ENCODE assay signal across 23 cellular contexts in genomic region chr2:168172071-168172470, GRCh38.
DNase-seq lines count a peak whose midpoint lies in the region; ATAC-seq, FAIRE-seq and TF ChIP-seq lines count a peak whose summit lies in the region.
"Had no signal": no experiment of that assay in that cellular context is flagged by ENCODE, and none has a peak within 500 bp of the region (broad histone marks: within the 10 kb centered on the region; RNA-seq: fewer than 3 reads in every experiment).

No MANE protein-coding gene starts in this region.

- H2AK5ac ChIP-seq in H9 (ENCODE audit: insufficient read length, low read length): no peak overlapping the region
- H2AK5ac ChIP-seq in H1 (ENCODE audit: low read depth, low read length): no peak overlapping the region

- H2BK12ac ChIP-seq in H9 (ENCODE audit: insufficient read length, low read depth, low read length) (no peak overlapping the region), H1 (ENCODE audit: low read depth, low read length) (no peak overlapping the region)

- no peak for TF ChIP-seq POLR2A in H1 (IDR thresholded peaks at IDR 0.05; ENCODE audit: control extremely low read depth in 1 of 2, low read depth in 2 of 2, low read length in 2 of 2)

- H2AFZ ChIP-seq in H9 (ENCODE audit: low read length) (no peak overlapping the region), H1 (ENCODE audit: low read length) (no peak overlapping the region), smooth muscle cell (ENCODE audit: low read depth) (no peak overlapping the region)
- H2AFZ ChIP-seq: GM23248 had no signal

- H3K4me1 Mint-ChIP-seq in H9: peaks cover 25 to 34% of the 10 kb centered on the region in 2 experiments

- H3K56ac ChIP-seq in H9 (ENCODE audit: insufficient read length, low read depth, low read length): no peak overlapping the region
- no peak overlapping the region for H3K56ac ChIP-seq in H1 (replicated peaks; ENCODE audit: insufficient read length, low read depth, low read length)

- H3K9me3 ChIP-seq in right cardiac atrium (ENCODE audit: control insufficient read depth, low read length) (no peaks in the 10 kb centered on the region), H9 (ENCODE audit: control insufficient read depth, low read depth, low read length) (no peaks in the 10 kb centered on the region), H1 (ENCODE audit: insufficient read depth in 2 of 2, low read depth in 1 of 2, low read length in 1 of 2) (no peaks in the 10 kb centered on the region), smooth muscle cell (replicated peaks; ENCODE audit: low read depth) (no peaks in the 10 kb centered on the region)
- H3K9me3 ChIP-seq: A549, Caco-2 had no signal

- no peak for DNase-seq in Right ventricle myocardium inferior (ENCODE audit: missing footprints)
- no peak for DNase-seq in right cardiac atrium
- DNase-seq in H9: no peak
- DNase-seq in H1 (ENCODE audit: low read depth in 1 of 2, low spot score in 2 of 2): no peak
- DNase-seq in smooth muscle cell (lab: John Stamatoyannopoulos, UW; ENCODE audit: unreplicated experiment): no peak
- no peak for DNase-seq in GM13977 (ENCODE audit: low spot score)
- DNase-seq in activated naive CD4-positive, alpha-beta T cell treated with Interleukin-2 at 50 U/mL for 16 hours: no peak
- DNase-seq: AML-193; Caco-2; CD4-positive, alpha-beta T cell; GM23248; HFFc6; IMR-90 had no signal

- peak overlapping the region in 1 of 3 experiments; percentile 55; a peak in 2 of 7 replicates for H3K27ac Mint-ChIP-seq in H9
- H3K27ac Mint-ChIP-seq: CD4-positive, alpha-beta T cell; HFFc6 had no signal

- H3K27ac ChIP-seq in right cardiac atrium (ENCODE audit: low read length) (no peak overlapping the region), H9 (ENCODE audit: insufficient read length, low read depth, low read length) (no peak overlapping the region), H1 (ENCODE audit: low read depth, low read length) (0 out of 2 replicates have a peak overlapping the region, but pooled peaks have one; percentile 39), smooth muscle cell (ENCODE audit: low read depth) (peak overlapping the region; percentile 92)
- H3K27ac ChIP-seq: 22Rv1, A549, C4-2B, GM23248 had no signal

- whole genome bisulfite sequencing in right cardiac atrium: 81% methylated on average over 4 of the region's 4 CpGs
- WGBS in H9 (ENCODE audit: extremely low coverage, insufficient read length, low lambda C conversion rate): no CpG with 5 or more reads among the region's 4 CpGs
- 97% methylated on average over 4 of the region's 4 CpGs; no CpG with 5 or more reads in 1 of the 2 experiments for WGBS in H1 (ENCODE audit: extremely low coverage in 1 of 2, insufficient coverage in 1 of 2, insufficient read length in 1 of 2, insufficient replicate concordance in 2 of 2, low coverage in 1 of 2, low lambda C conversion rate in 2 of 2, missing lambda C conversion rate in 1 of 2), 2 experiments
- WGBS in smooth muscle cell (ENCODE audit: low lambda C conversion rate): 22% methylated on average over 4 of the region's 4 CpGs

- no peaks in the 10 kb centered on the region; a peak in 3 of 7 replicates for H3K36me3 Mint-ChIP-seq in H9 (ENCODE audit: insufficient read depth in 1 of 3, low read depth in 3 of 3)

- CTCF ChIA-PET in H1 (lab: Charles Lee; ENCODE audit: partially characterized antibody): interaction anchor here (1.2 kb wide), 1 partner anchor 11 kb away, joined by 5 read pairs; no protein-coding TSS in a partner anchor

- no peak for TF ChIP-seq RAD21 in H1 (IDR thresholded peaks at IDR 0.05 in 1 of 2, conservative IDR thresholded peaks at IDR 0.05 in 1 of 2; ENCODE audit: low read depth in 2 of 2, low read length in 2 of 2)

- H2BK15ac ChIP-seq in H9 (ENCODE audit: low read depth, low read length): no peak overlapping the region
- no peak overlapping the region for H2BK15ac ChIP-seq in H1 (ENCODE audit: low read length)

- H3K4ac ChIP-seq in H9 (ENCODE audit: low read depth, low read length): no peak overlapping the region
- no peak overlapping the region for H3K4ac ChIP-seq in H1 (replicated peaks; ENCODE audit: insufficient read length, low read depth, low read length)

- in situ Hi-C loops in GM13977 (cut with MboI; ENCODE audit: low pct_unique_long_range_greater_than_20kb, low sequenced_read_pairs, unreplicated experiment): no loop called here

- H3K79me1 ChIP-seq in H9 (ENCODE audit: insufficient read depth, low read depth, low read length, poor library complexity, severe bottlenecking): no peaks in the 10 kb centered on the region
- no peaks in the 10 kb centered on the region for H3K79me1 ChIP-seq in H1 (ENCODE audit: low read depth, low read length)

- H4K20me1 ChIP-seq in H9 (ENCODE audit: control insufficient read depth, insufficient read depth, insufficient read length): no peaks in the 10 kb centered on the region
- H4K20me1 ChIP-seq in H1 (replicated peaks in 1 of 2; ENCODE audit: control insufficient read depth in 1 of 2, insufficient read depth in 2 of 2, low read length in 2 of 2): no peaks in the 10 kb centered on the region
- H4K20me1 ChIP-seq in smooth muscle cell (ENCODE audit: low read depth): peaks cover 20% of the 10 kb centered on the region

- intact Hi-C loops in Right ventricle myocardium inferior (cut with DNase I): no loop called here
- intact Hi-C loops in right cardiac atrium (cut with DNase I): no loop called here

- H3K18ac ChIP-seq in H9 (ENCODE audit: insufficient read length, low read depth, low read length) (no peak overlapping the region), H1 (ENCODE audit: extremely low read depth, low read length) (no peak overlapping the region)

- no peaks in the 10 kb centered on the region for H3K9me3 Mint-ChIP-seq in H9
- H3K9me3 Mint-ChIP-seq: CD4-positive, alpha-beta T cell; HFFc6 had no signal

- H3K23ac ChIP-seq in H9 (ENCODE audit: insufficient read length, low read depth, low read length) (no peak overlapping the region), H1 (ENCODE audit: insufficient read length) (no peak overlapping the region)

- H3K36me3 ChIP-seq in H1 (ENCODE audit: control insufficient read depth in 2 of 4, insufficient read depth in 4 of 4, low read length in 3 of 4) (no peaks in the 10 kb centered on the region), smooth muscle cell (ENCODE audit: low read depth) (no peaks in the 10 kb centered on the region)

- H3K27me3 Mint-ChIP-seq in H9 (ENCODE audit: low read depth): no peaks in the 10 kb centered on the region
- H3K27me3 Mint-ChIP-seq: CD4-positive, alpha-beta T cell had no signal

- peak overlapping the region; percentile 19 for H3T11ph ChIP-seq in H9 (ENCODE audit: low read length)

- H3K4me3 ChIP-seq in right cardiac atrium (ENCODE audit: low read length) (no peak overlapping the region), H1 (ENCODE audit: extremely low read depth in 1 of 4, insufficient read depth in 2 of 4, low read depth in 3 of 4, low read length in 4 of 4) (no peak overlapping the region), smooth muscle cell (no peak overlapping the region)
- H3K4me3 ChIP-seq: A549, GM23248 had no signal

- FAIRE-seq in H1 (lab: Jason Lieb, UNC): no peak
- FAIRE-seq: A549, D721Med, G401.6, GM12891, GM18507, H54, HTR-8/SVneo had no signal

- no peak overlapping the region for H3K4me2 ChIP-seq in H9 (ENCODE audit: insufficient read depth, insufficient read length, low read length)
- H3K4me2 ChIP-seq in H1 (ENCODE audit: insufficient read depth in 1 of 2, low read depth in 2 of 2, low read length in 2 of 2): no peak overlapping the region
- H3K4me2 ChIP-seq in smooth muscle cell: peak overlapping the region; percentile 66
- H3K4me2 ChIP-seq: A549 had no signal

- H4K5ac ChIP-seq in H9 (ENCODE audit: insufficient read length, low read depth, low read length) (no peak overlapping the region), H1 (ENCODE audit: insufficient read length, low read depth, low read length) (no peak overlapping the region)

- H3F3A ChIP-seq in smooth muscle cell (ENCODE audit: low read depth): no peaks in the 10 kb centered on the region

- no peak overlapping the region for H4K8ac ChIP-seq in H9 (replicated peaks; ENCODE audit: insufficient read length, low read depth, low read length)
- no peak overlapping the region for H4K8ac ChIP-seq in H1 (ENCODE audit: extremely low read depth, insufficient read depth, low read length)

- peaks cover 2% of the 10 kb centered on the region for H3K4me1 ChIP-seq in right cardiac atrium (ENCODE audit: control insufficient read depth, insufficient read depth, low read length)
- H3K4me1 ChIP-seq in H9 (ENCODE audit: insufficient read depth, low read length): peaks cover 2% of the 10 kb centered on the region; the same call in 1 of the 2 replicates
- peaks cover 0 to 6% (median 1%) of the 10 kb centered on the region in 4 experiments; a peak in 3 of 7 replicates for H3K4me1 ChIP-seq in H1 (replicated peaks in 1 of 4; ENCODE audit: control insufficient read depth in 3 of 4, insufficient read depth in 4 of 4, low read length in 3 of 4)
- H3K4me1 ChIP-seq in smooth muscle cell (ENCODE audit: low read depth): peaks cover 25% of the 10 kb centered on the region
- H3K4me1 ChIP-seq: Caco-2 had no signal

- H3K14ac ChIP-seq in H9 (ENCODE audit: insufficient read depth, low read length): no peak overlapping the region
- no peak overlapping the region for H3K14ac ChIP-seq in H1 (ENCODE audit: insufficient read length)

- no peaks in the 10 kb centered on the region for H3K79me2 ChIP-seq in H9 (ENCODE audit: insufficient read depth, low read length)
- H3K79me2 ChIP-seq in H1 (ENCODE audit: control insufficient read depth in 1 of 2, insufficient read depth in 2 of 2, low read length in 2 of 2): no peaks in the 10 kb centered on the region
- peaks cover 63% of the 10 kb centered on the region for H3K79me2 ChIP-seq in smooth muscle cell (ENCODE audit: low read depth)

- H3K4me3 Mint-ChIP-seq in H9: no peak overlapping the region
- H3K4me3 Mint-ChIP-seq: CD4-positive, alpha-beta T cell; HFFc6 had no signal

- TF ChIP-seq EP300 in H1 (IDR thresholded peaks at IDR 0.05; ENCODE audit: borderline replicate concordance in 1 of 2, low read depth in 2 of 2, low read length in 2 of 2): no peak

- POLR2A ChIA-PET in H1 (lab: Charles Lee; ENCODE audit: partially characterized antibody): no interaction called here

- no peak overlapping the region for H2BK5ac ChIP-seq in H9 (ENCODE audit: insufficient read length, low read length)
- H2BK5ac ChIP-seq in H1 (ENCODE audit: low read depth, low read length): no peak overlapping the region

- H3K27me3 ChIP-seq in right cardiac atrium (ENCODE audit: control insufficient read depth, insufficient read depth): no peaks in the 10 kb centered on the region
- no peaks in the 10 kb centered on the region for H3K27me3 ChIP-seq in H9 (ENCODE audit: insufficient read depth, low read length)
- H3K27me3 ChIP-seq in H1 (replicated peaks in 1 of 4; ENCODE audit: control insufficient read depth in 3 of 4, extremely low read depth in 1 of 4, insufficient read depth in 3 of 4, low read length in 3 of 4): no peaks in the 10 kb centered on the region
- no peaks in the 10 kb centered on the region for H3K27me3 ChIP-seq in smooth muscle cell (ENCODE audit: low read depth)

- TF ChIP-seq CTCF in H9 (conservative IDR thresholded peaks at IDR 0.05): no peak
- no peak for TF ChIP-seq CTCF in H1 (IDR thresholded peaks at IDR 0.05; ENCODE audit: control extremely low read depth in 1 of 3, insufficient read depth in 1 of 3, low read depth in 1 of 3, low read length in 3 of 3)
- TF ChIP-seq CTCF in smooth muscle cell (IDR thresholded peaks at IDR 0.05; ENCODE audit: borderline replicate concordance, insufficient read depth, poor library complexity, severe bottlenecking): no peak
- no peak for TF ChIP-seq CTCF in GM13977 (IDR thresholded peaks at IDR 0.05; ENCODE audit: extremely low read depth, insufficient read depth, missing control alignments)

- H2BK20ac ChIP-seq in H9 (ENCODE audit: low read depth, low read length, poor library complexity, severe bottlenecking) (no peak overlapping the region), H1 (ENCODE audit: low read length) (no peak overlapping the region)

- H2BK120ac ChIP-seq in H9 (ENCODE audit: low read depth, low read length, poor library complexity, severe bottlenecking) (no peak overlapping the region), H1 (replicated peaks; ENCODE audit: low read depth, low read length) (no peak overlapping the region)

- H3K9ac ChIP-seq in H9 (ENCODE audit: extremely low read depth, insufficient read length, low read length): no peak overlapping the region
- H3K9ac ChIP-seq in H1 (replicated peaks in 1 of 4; ENCODE audit: extremely low read depth in 1 of 4, low read depth in 3 of 4, low read length in 3 of 4): no peak overlapping the region
- H3K9ac ChIP-seq in smooth muscle cell (ENCODE audit: low read depth): peak overlapping the region; percentile 77
- H3K9ac ChIP-seq: GM23248 had no signal

- H4K91ac ChIP-seq in H9 (ENCODE audit: insufficient read length, low read depth, low read length) (no peak overlapping the region), H1 (replicated peaks; ENCODE audit: insufficient read length, low read length) (no peak overlapping the region)

- H3K23me2 ChIP-seq in H9 (ENCODE audit: insufficient read length, low read depth, low read length, poor library complexity, severe bottlenecking) (no peaks in the 10 kb centered on the region), H1 (ENCODE audit: low read depth, low read length) (no peaks in the 10 kb centered on the region)

- ATAC-seq in Right ventricle myocardium inferior (peak; percentile 39), right cardiac atrium (no peak)
- ATAC-seq: A549, HCT116 had no signal

Comparison
In these comparisons a context has a peak if more than half of its experiments do, and no peak if none do; other contexts are left out.
1. H3K27ac ChIP-seq: peak in H1 (single experiment) and smooth muscle cell (single experiment); none in right cardiac atrium (single experiment) and H9 (single experiment).